In genomic region chr2:131530626-131531344, GRCh38 we compare ENCODE assay signal across 10 cellular contexts. TPM values are rescaled to one million over a fixed set of nuclear protein-coding genes. Genes with fewer than 3 reads are reported as not detected.
DNase-seq lines count a peak whose midpoint lies in the region; ATAC-seq, FAIRE-seq and TF ChIP-seq lines count a peak whose summit lies in the region.
"Not testable (repeated sequence)": the region's sequence is repeated elsewhere in the genome, so short reads cannot be mapped to it uniquely, and the experiment has no call there.
"Had no signal": no experiment of that assay in that cellular context is flagged by ENCODE, and none has a peak within 500 bp of the region (broad histone marks: within the 10 kb centered on the region; RNA-seq: fewer than 3 reads in every experiment).

No MANE protein-coding gene starts in this region.

- not testable (repeated sequence) for H3K4me3 ChIP-seq in GM06990 (replicated peaks; ENCODE audit: low read depth, low read length); NB4 (ENCODE audit: low read depth, low read length); bronchial epithelial cell (ENCODE audit: low read depth, low read length); right atrium auricular region; vagina

- CTCF ChIA-PET in activated CD4-positive, alpha-beta T cell treated with anti-CD3 and anti-CD28 coated beads for 36 hours (lab: Charles Lee) = not testable (repeated sequence)

- TF ChIP-seq CTCF in GM06990 (IDR thresholded peaks at IDR 0.05; ENCODE audit: insufficient read depth, low read length, poor library complexity, severe bottlenecking) (peak; percentile 19), GM13977 (IDR thresholded peaks at IDR 0.05; ENCODE audit: extremely low read depth, insufficient read depth, missing control alignments) (peak; percentile 21), NB4 (IDR thresholded peaks at IDR 0.05; ENCODE audit: low read depth, low read length) (peak; percentile 7), bronchial epithelial cell (IDR thresholded peaks at IDR 0.05; ENCODE audit: insufficient read depth, low read length, severe bottlenecking) (peak; percentile 3)
- TF ChIP-seq CTCF in right atrium auricular region (IDR thresholded peaks at IDR 0.05); vagina (IDR thresholded peaks at IDR 0.05): not testable (repeated sequence)

- ATAC-seq in activated CD4-positive, alpha-beta T cell treated with anti-CD3 and anti-CD28 coated beads for 36 hours = not testable (repeated sequence)

- H3K27me3 Mint-ChIP-seq in activated CD4-positive, alpha-beta T cell treated with anti-CD3 and anti-CD28 coated beads for 36 hours = not testable (repeated sequence)

- intact Hi-C loops in activated CD4-positive, alpha-beta T cell treated with anti-CD3 and anti-CD28 coated beads for 36 hours (cut with DNase I, micrococcal nuclease); vagina (cut with DNase I): not testable (repeated sequence)
- intact Hi-C loops in posterior vena cava (cut with DNase I) = loop anchor here in 1 of 2 donors (5.0 kb wide), 1 partner anchor 148 kb away; no protein-coding TSS in a partner anchor

- not testable (repeated sequence) for H3K9me3 Mint-ChIP-seq in activated CD4-positive, alpha-beta T cell treated with anti-CD3 and anti-CD28 coated beads for 36 hours (ENCODE audit: low read depth)

- H3K36me3 ChIP-seq in GM06990 (ENCODE audit: control insufficient read depth, insufficient read depth, low read length); bronchial epithelial cell (ENCODE audit: control insufficient read depth, insufficient read depth, low read length); right atrium auricular region; vagina: not testable (repeated sequence)

- H3K36me3 Mint-ChIP-seq in activated CD4-positive, alpha-beta T cell treated with anti-CD3 and anti-CD28 coated beads for 36 hours (ENCODE audit: low read depth) = not testable (repeated sequence)

- H3K27ac ChIP-seq in right atrium auricular region, vagina: not testable (repeated sequence)

- not testable (repeated sequence) for FAIRE-seq in bronchial epithelial cell (lab: Jason Lieb, UNC)

- H3K9me3 ChIP-seq in right atrium auricular region, vagina: not testable (repeated sequence)

- TF ChIP-seq POLR2A in NB4 (IDR thresholded peaks at IDR 0.05; ENCODE audit: extremely low read depth, insufficient read length); vagina (IDR thresholded peaks at IDR 0.05): not testable (repeated sequence)

- POLR2A ChIA-PET in activated CD4-positive, alpha-beta T cell treated with anti-CD3 and anti-CD28 coated beads for 36 hours (lab: Charles Lee) = not testable (repeated sequence)

- in situ Hi-C loops in GM13977 (cut with MboI; ENCODE audit: low pct_unique_long_range_greater_than_20kb, low sequenced_read_pairs, unreplicated experiment) = not testable (repeated sequence)

- not testable (repeated sequence) for H3K4me1 Mint-ChIP-seq in activated CD4-positive, alpha-beta T cell treated with anti-CD3 and anti-CD28 coated beads for 36 hours

- H3K27me3 ChIP-seq in GM06990 (replicated peaks; ENCODE audit: control insufficient read depth, insufficient read depth, low read length); bronchial epithelial cell (ENCODE audit: control insufficient read depth, insufficient read depth, low read length); right atrium auricular region; vagina: not testable (repeated sequence)

- not testable (repeated sequence) for DNase-seq in GM06990 (ENCODE audit: extremely low read depth, insufficient read length); GM13977 (ENCODE audit: low spot score); NB4 (ENCODE audit: low read depth); bronchial epithelial cell (ENCODE audit: low read depth)
- peak; percentile 30 for DNase-seq in activated CD4-positive, alpha-beta T cell treated with anti-CD3 and anti-CD28 coated beads for 36 hours
- DNase-seq in right atrium auricular region (ENCODE audit: low spot score) (peak; percentile 46), posterior vena cava (ENCODE audit: low spot score) (peak; percentile 74), vagina (ENCODE audit: extremely low spot score in 2 of 2) (peak; percentile 74 to 82)

- H3K4me3 Mint-ChIP-seq in activated CD4-positive, alpha-beta T cell treated with anti-CD3 and anti-CD28 coated beads for 36 hours = not testable (repeated sequence)

- not testable (repeated sequence) for H3K27ac Mint-ChIP-seq in activated CD4-positive, alpha-beta T cell treated with anti-CD3 and anti-CD28 coated beads for 36 hours

- not testable (repeated sequence) for H3K4me1 ChIP-seq in right atrium auricular region, vagina

RNA-seq across cellular contexts. Expression of gene CCDC74A, which starts 3.1 kb away (rescaled TPM):
- 1 to 10 TPM; 3.0 to 3.5 TPM for total RNA-seq in activated CD4-positive, alpha-beta T cell treated with anti-CD3 and anti-CD28 coated beads for 36 hours
- total RNA-seq in bronchial epithelial cell = 2.9 and 3.2 TPM in 2 replicates
- 1 to 10 TPM; 2.8 to 3.9 TPM for total RNA-seq in right atrium auricular region
- 1 to 10 TPM; 3.9 to 4.4 TPM for total RNA-seq in posterior vena cava
- 10.8 TPM for total RNA-seq in vagina

RNA-seq across cellular contexts. Expression of gene MZT2A, which starts 38.6 kb away (rescaled TPM):
- total RNA-seq in activated CD4-positive, alpha-beta T cell treated with anti-CD3 and anti-CD28 coated beads for 36 hours = 100 to 1,000 TPM in 1 of 2 experiments, 10 to 100 TPM in 1; 69.9 to 110 TPM
- 171 and 207 TPM in 2 replicates for total RNA-seq in bronchial epithelial cell
- 10 to 100 TPM; 74.9 to 84.4 TPM for total RNA-seq in right atrium auricular region
- 10 to 100 TPM; 42.8 to 44.5 TPM for total RNA-seq in posterior vena cava
- 140 TPM for total RNA-seq in vagina

RNA-seq across cellular contexts. Expression of gene TUBA3D, which starts 54.9 kb away (rescaled TPM):
- total RNA-seq in activated CD4-positive, alpha-beta T cell treated with anti-CD3 and anti-CD28 coated beads for 36 hours = not detected
- total RNA-seq in bronchial epithelial cell (not detected in 2 replicates), right atrium auricular region (10 to 100 TPM; 13.0 to 34.2 TPM), posterior vena cava (not detected), vagina (0.74 TPM)
- total RNA-seq: Caco-2; CD4-positive, alpha-beta T cell had no signal
